Comparison of ENCODE assay signal across 12 cellular contexts in genomic region chr1:232568906-232569305, GRCh38.
A peak's percentile ranks its signal among the peaks of the same experiment; 100 is the strongest.
DNase-seq lines count a peak whose midpoint lies in the region; ATAC-seq and TF ChIP-seq lines count a peak whose summit lies in the region.
"Had no signal": no experiment of that assay in that cellular context is flagged by ENCODE, and none has a peak within 500 bp of the region (broad histone marks: within the 10 kb centered on the region; RNA-seq: fewer than 3 reads in every experiment).

No MANE protein-coding gene starts in this region.

- no peaks in the 10 kb centered on the region for H3K79me2 ChIP-seq in PC-3 (ENCODE audit: low read length)

- peaks cover 57% of the 10 kb centered on the region for H3K4me1 Mint-ChIP-seq in progenitor cell of endocrine pancreas (ENCODE audit: low read depth)
- H3K4me1 Mint-ChIP-seq in activated CD4-positive, alpha-beta T cell treated with anti-CD3 and anti-CD28 coated beads, Interleukin-2, amount 10 ng/mL, durations not matched to agents 7 days and 5 days: peaks cover 13% of the 10 kb centered on the region

- H3K27ac Mint-ChIP-seq in progenitor cell of endocrine pancreas: peak overlapping the region; percentile 26
- no peak overlapping the region for H3K27ac Mint-ChIP-seq in activated CD4-positive, alpha-beta T cell treated with anti-CD3 and anti-CD28 coated beads, Interleukin-2, amount 10 ng/mL, durations not matched to agents 7 days and 5 days

- intact Hi-C loops in PC-3 (cut with micrococcal nuclease): no loop called here

- H3F3A ChIP-seq in PC-3 (ENCODE audit: low read length, unreplicated experiment): no peaks in the 10 kb centered on the region

- H3K9me3 ChIP-seq in PC-3 (ENCODE audit: low read length): no peaks in the 10 kb centered on the region

- no peaks in the 10 kb centered on the region for H3K36me3 Mint-ChIP-seq in progenitor cell of endocrine pancreas (ENCODE audit: insufficient read depth)
- H3K36me3 Mint-ChIP-seq in activated CD4-positive, alpha-beta T cell treated with anti-CD3 and anti-CD28 coated beads, Interleukin-2, amount 10 ng/mL, durations not matched to agents 7 days and 5 days (ENCODE audit: low read depth): no peaks in the 10 kb centered on the region

- ATAC-seq in PC-3: peak; percentile 48
- ATAC-seq: GM12878 had no signal

- CTCF ChIA-PET in PC-3 (lab: Charles Lee): no interaction called here
- CTCF ChIA-PET in activated CD4-positive, alpha-beta T cell treated with anti-CD3 and anti-CD28 coated beads, Interleukin-2, amount 10 ng/mL, durations not matched to agents 7 days and 5 days (lab: Charles Lee): no interaction called here

- no peaks in the 10 kb centered on the region for H3K36me3 ChIP-seq in PC-3 (ENCODE audit: low read depth, low read length)

- H3K27ac ChIP-seq in PC-3 (ENCODE audit: low read length): no peak overlapping the region

- no peak overlapping the region for H3K4me3 Mint-ChIP-seq in progenitor cell of endocrine pancreas (ENCODE audit: low read depth)
- no peak overlapping the region for H3K4me3 Mint-ChIP-seq in activated CD4-positive, alpha-beta T cell treated with anti-CD3 and anti-CD28 coated beads, Interleukin-2, amount 10 ng/mL, durations not matched to agents 7 days and 5 days

- no peaks in the 10 kb centered on the region for H3K27me3 Mint-ChIP-seq in progenitor cell of endocrine pancreas
- no peaks in the 10 kb centered on the region for H3K27me3 Mint-ChIP-seq in activated CD4-positive, alpha-beta T cell treated with anti-CD3 and anti-CD28 coated beads, Interleukin-2, amount 10 ng/mL, durations not matched to agents 7 days and 5 days

- TF ChIP-seq CTCF in PC-3 (conservative IDR thresholded peaks at IDR 0.05; ENCODE audit: low read depth, low read length) (no peak), progenitor cell of endocrine pancreas (IDR thresholded peaks at IDR 0.05; ENCODE audit: unreplicated experiment) (no peak), GM20000 (IDR thresholded peaks at IDR 0.05; ENCODE audit: extremely low read depth, missing control alignments) (no peak)

- no peaks in the 10 kb centered on the region for H4K20me1 ChIP-seq in PC-3 (ENCODE audit: low read length)

- no peaks in the 10 kb centered on the region for H3K9me3 Mint-ChIP-seq in progenitor cell of endocrine pancreas (ENCODE audit: low read depth)
- peaks cover 2% of the 10 kb centered on the region for H3K9me3 Mint-ChIP-seq in activated CD4-positive, alpha-beta T cell treated with anti-CD3 and anti-CD28 coated beads, Interleukin-2, amount 10 ng/mL, durations not matched to agents 7 days and 5 days

- no peaks in the 10 kb centered on the region for H3K9me2 ChIP-seq in PC-3 (replicated peaks; ENCODE audit: low read length)

- no peak overlapping the region for H3K4me2 ChIP-seq in PC-3 (ENCODE audit: low read length)

- H3K9ac ChIP-seq in PC-3 (ENCODE audit: low read length): no peak overlapping the region

- H3K4me1 ChIP-seq in PC-3 (ENCODE audit: insufficient read depth, low read length): peaks cover 15% of the 10 kb centered on the region

- H3K4me3 ChIP-seq in PC-3 (ENCODE audit: low read length): no peak overlapping the region
- H3K4me3 ChIP-seq: GM12878 had no signal

- POLR2A ChIA-PET in PC-3 (lab: Charles Lee; ENCODE audit: unreplicated experiment): no interaction called here
- POLR2A ChIA-PET in activated CD4-positive, alpha-beta T cell treated with anti-CD3 and anti-CD28 coated beads, Interleukin-2, amount 10 ng/mL, durations not matched to agents 7 days and 5 days (lab: Charles Lee): no interaction called here

- H3K27me3 ChIP-seq in PC-3 (ENCODE audit: low read length): no peaks in the 10 kb centered on the region

- H2AFZ ChIP-seq in PC-3 (ENCODE audit: low read length): no peak overlapping the region

- DNase-seq in DMS79 (lab: John Stamatoyannopoulos, UW) (peak; percentile 62), NCI-H1436 (lab: John Stamatoyannopoulos, UW) (peak; percentile 81), PC-3 (no peak), progenitor cell of endocrine pancreas (ENCODE audit: low spot score, unreplicated experiment) (no peak), activated gamma-delta T cell treated with Interleukin-2 at 50 U/mL for 16 hours (no peak), GM20000 (ENCODE audit: low spot score) (no peak)
- no peak for DNase-seq in activated CD4-positive, alpha-beta T cell treated with anti-CD3 and anti-CD28 coated beads, Interleukin-2, amount 10 ng/mL, durations not matched to agents 7 days and 5 days
- DNase-seq: H7, MV-4-11, NCI-H226, T-helper 2 cell had no signal

- BruUV-seq in PC-3 (replicated peaks; lab: Mats Ljungman, UMichigan): no TSS peak

Comparison
In these comparisons a context has a peak if more than half of its experiments do, and no peak if none do; other contexts are left out.
1. DNase-seq: peak in DMS79 (single experiment) and NCI-H1436 (single experiment); none in PC-3 (single experiment), progenitor cell of endocrine pancreas (single experiment), activated gamma-delta T cell treated with Interleukin-2 at 50 U/mL for 16 hours (single experiment), activated CD4-positive, alpha-beta T cell treated with anti-CD3 and anti-CD28 coated beads, Interleukin-2, amount 10 ng/mL, durations not matched to agents 7 days and 5 days (single experiment) and GM20000 (single experiment).